15 cellular contexts compared by ENCODE assay signal in the genomic region with DNA sequence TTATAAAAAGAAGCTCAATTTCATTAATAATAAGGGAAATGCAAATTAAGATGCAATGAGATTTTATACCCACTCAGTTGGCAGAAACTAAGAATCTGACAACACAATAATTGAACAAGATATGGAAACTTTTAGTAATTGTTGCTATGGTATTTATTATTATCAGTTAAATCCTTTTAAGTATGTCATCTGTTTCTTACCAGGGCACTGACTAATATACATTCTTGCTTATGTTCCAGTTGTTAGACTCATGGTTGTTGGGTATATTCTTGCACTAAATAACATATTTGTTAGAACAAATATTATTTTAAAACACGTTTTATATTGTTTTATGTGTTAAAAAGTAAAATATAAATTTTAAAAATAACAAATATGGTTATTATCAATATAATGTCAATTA.
DNase-seq lines count a peak whose midpoint lies in the region; ATAC-seq, FAIRE-seq and TF ChIP-seq lines count a peak whose summit lies in the region.
"Had no signal": no experiment of that assay in that cellular context is flagged by ENCODE, and none has a peak within 500 bp of the region (broad histone marks: within the 10 kb centered on the region; RNA-seq: fewer than 3 reads in every experiment).

No MANE protein-coding gene starts in this region.

- no peak overlapping the region for H3K27ac ChIP-seq in suprapubic skin
- H3K27ac ChIP-seq: 22Rv1; BLaER1 treated with 17β-estradiol and CSF1 and Interleukin-3, amounts not matched to agents 10 nM and 100 nM had no signal

- no peak for TF ChIP-seq EP300 in suprapubic skin (IDR thresholded peaks at IDR 0.05)

- peak; percentile 20 for DNase-seq in HCEC 1CT
- DNase-seq in choroid plexus epithelial cell (ENCODE audit: low read depth), result peak; percentile 3
- DNase-seq in frontal cortex (ENCODE audit: low spot score in 2 of 2), result no peak
- no peak for DNase-seq in suprapubic skin (ENCODE audit: low spot score in 2 of 2)
- DNase-seq in T-helper 9 cell, result no peak
- DNase-seq: CD4-positive, CD25-positive, alpha-beta regulatory T cell; DMS79; GOT3; H9 had no signal

- TF ChIP-seq CTCF in choroid plexus epithelial cell (conservative IDR thresholded peaks at IDR 0.05; ENCODE audit: low read depth, low read length) (no peak), suprapubic skin (IDR thresholded peaks at IDR 0.05) (no peak)

- H3K27me3 ChIP-seq in suprapubic skin, result no peaks in the 10 kb centered on the region
- H3K27me3 ChIP-seq: BLaER1 treated with 17β-estradiol and CSF1 and Interleukin-3, amounts not matched to agents 10 nM and 100 nM had no signal

- ATAC-seq in HG03457 (IDR thresholded peaks at IDR 0.05; ENCODE audit: unreplicated experiment), result no peak
- no peak for ATAC-seq in HG03469 (IDR thresholded peaks at IDR 0.05; ENCODE audit: unreplicated experiment)

- no peaks in the 10 kb centered on the region for H3K36me3 ChIP-seq in suprapubic skin
- H3K36me3 ChIP-seq: BLaER1 treated with 17β-estradiol and CSF1 and Interleukin-3, amounts not matched to agents 10 nM and 100 nM had no signal

- H3K4me1 ChIP-seq in suprapubic skin, result no peaks in the 10 kb centered on the region
- H3K4me1 ChIP-seq: BLaER1 treated with 17β-estradiol and CSF1 and Interleukin-3, amounts not matched to agents 10 nM and 100 nM had no signal

- WGBS in suprapubic skin, result 74% methylated on average over 1 of the region's 1 CpG

- no peak for TF ChIP-seq POLR2A in suprapubic skin (IDR thresholded peaks at IDR 0.05)

- FAIRE-seq in A204.1 (lab: Jason Lieb, UNC) (peak; percentile 11), frontal cortex (lab: Jason Lieb, UNC) (peak; percentile 72)
- FAIRE-seq: GM12891 had no signal

- H3K9me3 ChIP-seq in suprapubic skin, result no peaks in the 10 kb centered on the region
- H3K9me3 ChIP-seq: BLaER1 treated with 17β-estradiol and CSF1 and Interleukin-3, amounts not matched to agents 10 nM and 100 nM had no signal

- H3K4me3 ChIP-seq in choroid plexus epithelial cell (ENCODE audit: low read depth, low read length), result no peak overlapping the region
- H3K4me3 ChIP-seq in suprapubic skin, result no peak overlapping the region
- H3K4me3 ChIP-seq: BLaER1 treated with 17β-estradiol and CSF1 and Interleukin-3, amounts not matched to agents 10 nM and 100 nM had no signal

Comparison
In these comparisons a context has a peak if more than half of its experiments do, and no peak if none do; other contexts are left out.
1. DNase-seq: peak in HCEC 1CT (single experiment) and choroid plexus epithelial cell (single experiment); none in frontal cortex (0 of 2), suprapubic skin (0 of 2) and T-helper 9 cell (single experiment).